In the genomic region with DNA sequence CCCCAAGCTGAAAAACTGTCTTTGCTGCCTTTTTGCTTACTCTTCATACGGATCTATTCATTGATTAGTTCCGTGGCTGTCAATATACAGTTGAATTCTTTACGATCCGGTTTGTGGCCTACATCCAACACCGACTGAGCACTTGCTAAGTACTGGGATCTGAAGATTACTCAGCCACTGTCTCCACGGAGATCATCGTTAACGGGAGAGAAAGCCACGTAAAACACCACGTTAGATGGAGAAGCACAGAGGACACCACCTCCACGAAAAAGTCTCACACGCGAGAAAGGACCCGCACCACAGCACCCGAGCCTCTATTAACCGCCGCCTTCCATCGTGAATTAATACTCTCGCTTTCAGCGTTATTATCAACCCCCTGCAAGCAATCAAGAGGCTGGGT, we compare ENCODE assay signal across 8 cellular contexts. TPM values are rescaled to one million over a fixed set of nuclear protein-coding genes. Genes with fewer than 3 reads are reported as not detected.
DNase-seq lines count a peak whose midpoint lies in the region; ATAC-seq and TF ChIP-seq lines count a peak whose summit lies in the region.

No MANE protein-coding gene starts in this region.

- DNase-seq in NCI-H2171 treated with DMSO at 0.1 percent for 48 hours (lab: John Stamatoyannopoulos, UW) (peak; percentile 61), NCI-H2171 (lab: John Stamatoyannopoulos, UW) (no peak), PC-9 (no peak), NCI-H187 (lab: John Stamatoyannopoulos, UW) (no peak), NCI-H446 (lab: John Stamatoyannopoulos, UW) (no peak), HuH-7 (ENCODE audit: low spot score) (no peak)
- peak in 1 of 3 experiments; percentile 6 for DNase-seq in effector memory CD8-positive, alpha-beta T cell

- H3K27me3 ChIP-seq in PC-9 (ENCODE audit: insufficient read depth, low read depth), result no peaks in the 10 kb centered on the region
- H3K27me3 ChIP-seq in muscle layer of duodenum (ENCODE audit: low read depth, low read length), result no peaks in the 10 kb centered on the region

- no peaks in the 10 kb centered on the region for H3K27me3 Mint-ChIP-seq in effector memory CD8-positive, alpha-beta T cell

- H3K9me3 Mint-ChIP-seq in effector memory CD8-positive, alpha-beta T cell, result no peaks in the 10 kb centered on the region

- peaks cover 7% of the 10 kb centered on the region; the same call in 1 of the 2 replicates for H3K36me3 ChIP-seq in PC-9 (ENCODE audit: low read depth)
- peaks cover 14 to 22% of the 10 kb centered on the region in 2 donors for H3K36me3 ChIP-seq in muscle layer of duodenum (ENCODE audit: control insufficient read depth in 1 of 2, insufficient read depth in 2 of 2, low read length in 2 of 2)

- peak overlapping the region; percentile 97 to 98 for H3K27ac Mint-ChIP-seq in effector memory CD8-positive, alpha-beta T cell

- H3F3A ChIP-seq in PC-9 (ENCODE audit: insufficient read depth, low read depth), result peaks cover 14% of the 10 kb centered on the region; the same call in 1 of the 2 replicates

- H3K79me2 ChIP-seq in PC-9 (ENCODE audit: low read depth), result peaks cover 48% of the 10 kb centered on the region

- H3K36me3 Mint-ChIP-seq in effector memory CD8-positive, alpha-beta T cell (ENCODE audit: insufficient read depth), result peaks cover 36% of the 10 kb centered on the region

- H3K9me3 ChIP-seq in PC-9 (ENCODE audit: insufficient read depth, low read depth) (no peaks in the 10 kb centered on the region), muscle layer of duodenum (ENCODE audit: control insufficient read depth in 1 of 2, low read length in 2 of 2) (no peaks in the 10 kb centered on the region)

- BruUV-seq in PC-9 (replicated peaks; lab: Mats Ljungman, UMichigan), result no TSS peak

- H4K20me1 ChIP-seq in PC-9 (ENCODE audit: insufficient read depth), result no peaks in the 10 kb centered on the region

- CTCF ChIA-PET in PC-9 (lab: Charles Lee), result no interaction called here

- no peak for ATAC-seq in effector memory CD8-positive, alpha-beta T cell (replicated peaks)

- H3K4me3 ChIP-seq in PC-9 (peak overlapping the region; percentile 99), muscle layer of duodenum (ENCODE audit: low read depth in 1 of 2, low read length in 2 of 2) (peak overlapping the region; percentile 85 to 90)

- peaks cover 20% of the 10 kb centered on the region for H3K4me1 ChIP-seq in PC-9 (replicated peaks; ENCODE audit: insufficient read depth)
- H3K4me1 ChIP-seq in muscle layer of duodenum (ENCODE audit: control insufficient read depth in 1 of 2, insufficient read depth in 2 of 2, low read length in 2 of 2), result peaks cover 14% of the 10 kb centered on the region in 2 donors

- peaks cover 21 to 31% of the 10 kb centered on the region in 2 donors for H3K4me1 Mint-ChIP-seq in effector memory CD8-positive, alpha-beta T cell (ENCODE audit: low read depth in 2 of 2)

- H3K9me2 ChIP-seq in PC-9 (ENCODE audit: insufficient read depth), result no peaks in the 10 kb centered on the region

- H3K4me3 Mint-ChIP-seq in effector memory CD8-positive, alpha-beta T cell, result peak overlapping the region; percentile 93 to 99

- POLR2A ChIA-PET in PC-9 (lab: Charles Lee; ENCODE audit: unreplicated experiment), result no interaction called here

- intact Hi-C loops in PC-9 (cut with micrococcal nuclease; ENCODE audit: unreplicated experiment), result loop anchor here (10.0 kb wide), 2 partner anchors 262 to 412 kb away; no protein-coding TSS in a partner anchor

- no peak for TF ChIP-seq CTCF in PC-9 (conservative IDR thresholded peaks at IDR 0.05)

- H3K4me2 ChIP-seq in PC-9, result peak overlapping the region; percentile 96

- H3K27ac ChIP-seq in PC-9 (peak overlapping the region; percentile 80), muscle layer of duodenum (ENCODE audit: low read length) (peak overlapping the region; percentile 60)

- peak overlapping the region; percentile 99 for H2AFZ ChIP-seq in PC-9

RNA-seq across cellular contexts. Expression of gene ELP1, which starts 0.7 kb away (rescaled TPM):
- total RNA-seq in PC-9 (2021), result 29.6 and 35.1 TPM in 2 replicates

RNA-seq across cellular contexts. Expression of gene ABITRAM, which starts 1.0 kb away (rescaled TPM):
- 21.6 and 23.6 TPM in 2 replicates for total RNA-seq in PC-9 (2021)
